1 cellular context compared by ENCODE assay signal in the genomic region with DNA sequence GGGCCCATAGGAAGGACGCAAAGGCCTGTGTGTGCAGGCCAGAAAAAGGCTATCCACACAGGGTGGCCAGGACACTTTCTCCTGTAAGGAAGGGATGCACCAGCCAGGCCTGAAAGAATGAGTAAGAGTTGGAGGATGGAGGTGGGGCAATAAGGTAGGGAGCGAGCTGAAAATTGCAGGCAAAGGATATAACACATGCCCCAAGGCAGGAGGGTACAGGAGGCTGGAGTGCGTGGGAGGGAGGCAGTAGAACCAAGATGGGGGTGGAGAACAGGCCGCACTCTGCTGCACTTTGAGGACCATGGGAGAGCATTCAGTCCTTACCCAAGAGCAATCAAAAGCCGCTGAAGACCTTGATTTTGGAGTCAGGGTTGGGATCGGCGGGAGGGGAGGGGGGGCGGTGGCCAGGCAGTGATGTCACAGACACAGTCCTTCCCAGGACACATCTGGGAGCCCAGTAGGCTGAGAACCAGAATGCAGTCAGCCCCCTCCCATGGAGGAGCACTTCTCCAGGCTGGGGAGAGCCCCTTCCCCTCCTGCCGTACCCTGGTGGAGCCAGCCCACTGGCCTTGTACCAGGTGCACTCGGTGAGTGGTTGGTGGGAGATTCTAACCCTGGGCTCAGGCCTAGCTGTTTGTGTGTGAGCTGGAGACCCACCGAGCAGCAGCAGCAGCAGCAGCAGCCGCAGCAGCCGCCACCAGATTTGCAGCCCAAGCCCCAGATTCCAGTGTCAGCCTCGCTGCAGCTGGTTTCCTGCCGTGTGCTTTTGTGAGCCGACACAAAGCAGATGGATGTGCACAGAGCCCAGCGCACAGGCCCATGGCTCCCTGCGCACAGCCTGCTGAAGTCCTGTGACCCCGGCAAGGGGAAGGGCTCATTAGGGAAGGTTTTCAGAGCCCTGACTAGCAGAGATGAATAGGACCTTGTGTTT.
TF ChIP-seq lines count a peak whose summit lies in the region.

No MANE protein-coding gene starts in this region.

TF ChIP-seq in neural cell, 6 proteins besides CTCF, POLR2A, EP300 and RAD21 (continued from another document):
- TF ChIP-seq TAF1 (IDR thresholded peaks at IDR 0.05; ENCODE audit: low read depth) (peak; percentile 42), SMC3 (conservative IDR thresholded peaks at IDR 0.05; ENCODE audit: poor library complexity) (no peak), MXI1 (conservative IDR thresholded peaks at IDR 0.05; ENCODE audit: poor library complexity, severe bottlenecking) (no peak)
